In genomic region chr5:149807614-149808013, GRCh38 we compare ENCODE assay signal across 22 cellular contexts.
"Had no signal": no experiment of that assay in that cellular context is flagged by ENCODE, and none has a peak within 500 bp of the region (broad histone marks: within the 10 kb centered on the region; RNA-seq: fewer than 3 reads in every experiment).

No MANE protein-coding gene starts in this region.

- H3K9me3 ChIP-seq: mucosa of descending colon, ovary, SK-N-SH, suprapubic skin, upper lobe of left lung had no signal

- H3K9me2 ChIP-seq: SK-N-SH had no signal

- H3K4me3 ChIP-seq: mucosa of descending colon, neural progenitor cell, ovary, suprapubic skin, upper lobe of left lung had no signal

- H3K27ac ChIP-seq: epithelial cell of prostate, foreskin keratinocyte, neural progenitor cell, ovary, suprapubic skin, upper lobe of left lung had no signal

- H3K27me3 Mint-ChIP-seq: activated B cell treated with CpG ODN at 0.5 μM for 24 hours; activated CD4-positive, alpha-beta memory T cell treated with anti-CD3 and anti-CD28 coated beads, Interleukin-2, amount 10 ng/mL, durations not matched to agents 7 days and 5 days; activated CD8-positive, alpha-beta memory T cell treated with anti-CD3 and anti-CD28 coated beads, Interleukin-2, amount 10 ng/mL, durations not matched to agents 7 days and 5 days; activated naive CD8-positive, alpha-beta T cell treated with anti-CD3 and anti-CD28 coated beads for 36 hours; naive thymus-derived CD4-positive, alpha-beta T cell; stimulated activated naive CD8-positive, alpha-beta T cell treated with anti-CD3 and anti-CD28 coated beads, Interleukin-15, Interleukin-2, amounts not matched to agents 100 ng/mL and 50 ng/mL, for 24 hours had no signal

- H3K36me3 ChIP-seq: neural progenitor cell, ovary, suprapubic skin, upper lobe of left lung had no signal

- H3K4me1 Mint-ChIP-seq: activated CD4-positive, alpha-beta memory T cell treated with anti-CD3 and anti-CD28 coated beads, Interleukin-2, amount 10 ng/mL, durations not matched to agents 7 days and 5 days; activated CD8-positive, alpha-beta memory T cell treated with anti-CD3 and anti-CD28 coated beads, Interleukin-2, amount 10 ng/mL, durations not matched to agents 7 days and 5 days had no signal

- H3K27ac Mint-ChIP-seq: activated B cell treated with CpG ODN at 0.5 μM for 24 hours; activated CD4-positive, alpha-beta memory T cell treated with anti-CD3 and anti-CD28 coated beads, Interleukin-2, amount 10 ng/mL, durations not matched to agents 7 days and 5 days; activated CD8-positive, alpha-beta memory T cell treated with anti-CD3 and anti-CD28 coated beads, Interleukin-2, amount 10 ng/mL, durations not matched to agents 7 days and 5 days; activated naive CD8-positive, alpha-beta T cell treated with anti-CD3 and anti-CD28 coated beads for 36 hours; endodermal cell; naive thymus-derived CD4-positive, alpha-beta T cell; neural progenitor cell; stimulated activated naive CD8-positive, alpha-beta T cell treated with anti-CD3 and anti-CD28 coated beads, Interleukin-15, Interleukin-2, amounts not matched to agents 100 ng/mL and 50 ng/mL, for 24 hours had no signal

- H3K4me2 ChIP-seq: neural progenitor cell, SK-N-SH had no signal

- H2AFZ ChIP-seq: neural progenitor cell had no signal

- H3K4me3 Mint-ChIP-seq: activated B cell treated with CpG ODN at 0.5 μM for 24 hours; activated CD4-positive, alpha-beta memory T cell treated with anti-CD3 and anti-CD28 coated beads, Interleukin-2, amount 10 ng/mL, durations not matched to agents 7 days and 5 days; activated CD8-positive, alpha-beta memory T cell treated with anti-CD3 and anti-CD28 coated beads, Interleukin-2, amount 10 ng/mL, durations not matched to agents 7 days and 5 days; activated naive CD8-positive, alpha-beta T cell treated with anti-CD3 and anti-CD28 coated beads for 36 hours; endodermal cell; naive thymus-derived CD4-positive, alpha-beta T cell; neural progenitor cell; stimulated activated naive CD8-positive, alpha-beta T cell treated with anti-CD3 and anti-CD28 coated beads, Interleukin-15, Interleukin-2, amounts not matched to agents 100 ng/mL and 50 ng/mL, for 24 hours had no signal

- ATAC-seq: activated CD8-positive, alpha-beta memory T cell treated with anti-CD3 and anti-CD28 coated beads, Interleukin-2, amount 10 ng/mL, durations not matched to agents 7 days and 5 days; foreskin keratinocyte; mucosa of descending colon; naive thymus-derived CD4-positive, alpha-beta T cell had no signal

- H3K9me3 Mint-ChIP-seq: activated B cell treated with CpG ODN at 0.5 μM for 24 hours; activated CD4-positive, alpha-beta memory T cell treated with anti-CD3 and anti-CD28 coated beads, Interleukin-2, amount 10 ng/mL, durations not matched to agents 7 days and 5 days; activated naive CD8-positive, alpha-beta T cell treated with anti-CD3 and anti-CD28 coated beads for 36 hours; endodermal cell; naive thymus-derived CD4-positive, alpha-beta T cell; neural progenitor cell; stimulated activated naive CD8-positive, alpha-beta T cell treated with anti-CD3 and anti-CD28 coated beads, Interleukin-15, Interleukin-2, amounts not matched to agents 100 ng/mL and 50 ng/mL, for 24 hours had no signal

- FAIRE-seq: colon had no signal

- H3K27me3 ChIP-seq: foreskin keratinocyte, neural progenitor cell, ovary, suprapubic skin, upper lobe of left lung had no signal

- DNase-seq: activated B cell treated with CpG ODN at 0.5 μM for 24 hours; activated CD4-positive, alpha-beta memory T cell treated with anti-CD3 and anti-CD28 coated beads, Interleukin-2, amount 10 ng/mL, durations not matched to agents 7 days and 5 days; activated CD4-positive, alpha-beta T cell treated with anti-CD3 and anti-CD28 coated beads for 48 hours; activated CD8-positive, alpha-beta memory T cell treated with anti-CD3 and anti-CD28 coated beads, Interleukin-2, amount 10 ng/mL, durations not matched to agents 7 days and 5 days; activated naive CD4-positive, alpha-beta T cell; activated naive CD8-positive, alpha-beta T cell treated with anti-CD3 and anti-CD28 coated beads for 36 hours; amniotic stem cell; central memory CD4-positive, alpha-beta T cell; endodermal cell; foreskin keratinocyte; kidney glomerular epithelial cell; mesenchymal stem cell; mucosa of descending colon; naive thymus-derived CD4-positive, alpha-beta T cell; ovary; SK-N-SH; upper lobe of left lung had no signal

- H3K9ac ChIP-seq: neural progenitor cell, SK-N-SH had no signal

- H3K4me1 ChIP-seq: neural progenitor cell had no signal

- H3K36me3 Mint-ChIP-seq: activated CD8-positive, alpha-beta memory T cell treated with anti-CD3 and anti-CD28 coated beads, Interleukin-2, amount 10 ng/mL, durations not matched to agents 7 days and 5 days; activated naive CD8-positive, alpha-beta T cell treated with anti-CD3 and anti-CD28 coated beads for 36 hours; naive thymus-derived CD4-positive, alpha-beta T cell; neural progenitor cell had no signal
